ENCODE assay signal across 8 cellular contexts in genomic region chr4:70901607-70901983, GRCh38. TPM values are rescaled to one million over a fixed set of nuclear protein-coding genes. Genes with fewer than 3 reads are reported as not detected.
DNase-seq lines count a peak whose midpoint lies in the region; ATAC-seq, FAIRE-seq and TF ChIP-seq lines count a peak whose summit lies in the region.

No MANE protein-coding gene starts in this region.

- TF ChIP-seq CTCF in Panc1 (IDR thresholded peaks at IDR 0.05) (no peak), prostate gland (IDR thresholded peaks at IDR 0.05) (no peak)

- peak; percentile 50 for FAIRE-seq in GM12892 (lab: Jason Lieb, UNC)

- CTCF ChIA-PET in Panc1 (lab: Charles Lee), result interaction anchor here (0.6 to 0.7 kb wide), 3 partner anchors 41 to 342 kb away, joined by 8 to 13 read pairs (median 10); no protein-coding TSS in a partner anchor

- H3K4me3 ChIP-seq in Panc1 (ENCODE audit: low read depth in 2 of 2, low read length in 2 of 2), result peak overlapping the region; percentile 70 to 85
- peak overlapping the region; percentile 72 to 91 for H3K4me3 ChIP-seq in prostate gland

- H3K4me1 ChIP-seq in Panc1 (ENCODE audit: control insufficient read depth, insufficient read depth, low read length) (no peaks in the 10 kb centered on the region), prostate gland (replicated peaks) (no peaks in the 10 kb centered on the region)

- 13% methylated on average over 8 of the region's 8 CpGs for WGBS in prostate gland

- H3K9me3 ChIP-seq in Panc1 (ENCODE audit: control insufficient read depth, insufficient read depth, low read depth, low read length) (no peaks in the 10 kb centered on the region), prostate gland (no peaks in the 10 kb centered on the region)

- ATAC-seq in Panc1 (no peak), esophagus mucosa (peak; percentile 12), HG03139 (IDR thresholded peaks at IDR 0.05; ENCODE audit: unreplicated experiment) (no peak)

- H3K36me3 ChIP-seq in Panc1 (ENCODE audit: control insufficient read depth, insufficient read depth, low read length), result no peaks in the 10 kb centered on the region; the same call in none of the 2 replicates
- H3K36me3 ChIP-seq in prostate gland, result no peaks in the 10 kb centered on the region

- no peaks in the 10 kb centered on the region for H3K27me3 ChIP-seq in Panc1 (ENCODE audit: control insufficient read depth, insufficient read depth, low read length)
- H3K27me3 ChIP-seq in prostate gland (replicated peaks; ENCODE audit: insufficient read depth), result no peaks in the 10 kb centered on the region

- intact Hi-C loops in Panc1 (cut with micrococcal nuclease; ENCODE audit: unreplicated experiment) (no loop called here), prostate gland (cut with DNase I) (loop anchor here (10.0 kb wide), 1 partner anchor 93 kb away; the partner anchor contains the start of gene DCK)

- DNase-seq in GM12892 (ENCODE audit: insufficient read length) (no peak), Panc1 (ENCODE audit: low read depth, low spot score) (no peak), prostate gland (ENCODE audit: low spot score) (peak; percentile 4), germinal center (ENCODE audit: low spot score) (no peak), SIG-M5 treated with dmso at 0.1 percent for 504 hours (lab: John Stamatoyannopoulos, UW; ENCODE audit: unreplicated experiment) (no peak), SKM-1 (lab: John Stamatoyannopoulos, UW; ENCODE audit: unreplicated experiment) (no peak)

- TF ChIP-seq POLR2A in GM12892 (IDR thresholded peaks at IDR 0.05; ENCODE audit: low read depth, low read length) (no peak), prostate gland (IDR thresholded peaks at IDR 0.05) (no peak)

- H3K27ac ChIP-seq in Panc1 (ENCODE audit: low read length) (peak overlapping the region; percentile 77), prostate gland (peak overlapping the region; percentile 83 to 89)

- no TSS peak for BruUV-seq in Panc1 (replicated peaks; lab: Mats Ljungman, UMichigan)

- POLR2A ChIA-PET in Panc1 (lab: Charles Lee), result no interaction called here

- in situ Hi-C loops in Panc1 (cut with HindIII; ENCODE audit: low pct_unique_long_range_greater_than_20kb, low sequenced_read_pairs), result no loop called here

RNA-seq across cellular contexts. Expression of gene MOB1B, which starts 0.6 kb away (rescaled TPM):
- 8.5 TPM for polyA plus RNA-seq in GM12892 (2012; ENCODE audit: missing spikeins)
- total RNA-seq in Panc1 (2021; ENCODE audit: unreplicated experiment), result 20.1 TPM
- polyA plus RNA-seq in Panc1 (2012; ENCODE audit: insufficient read length), result 4.9 TPM
- 12.9 TPM for total RNA-seq in esophagus mucosa
- 10 to 100 TPM; 13.6 to 19.7 TPM for total RNA-seq in prostate gland
